8 cellular contexts compared by ENCODE assay signal in the genomic region with DNA sequence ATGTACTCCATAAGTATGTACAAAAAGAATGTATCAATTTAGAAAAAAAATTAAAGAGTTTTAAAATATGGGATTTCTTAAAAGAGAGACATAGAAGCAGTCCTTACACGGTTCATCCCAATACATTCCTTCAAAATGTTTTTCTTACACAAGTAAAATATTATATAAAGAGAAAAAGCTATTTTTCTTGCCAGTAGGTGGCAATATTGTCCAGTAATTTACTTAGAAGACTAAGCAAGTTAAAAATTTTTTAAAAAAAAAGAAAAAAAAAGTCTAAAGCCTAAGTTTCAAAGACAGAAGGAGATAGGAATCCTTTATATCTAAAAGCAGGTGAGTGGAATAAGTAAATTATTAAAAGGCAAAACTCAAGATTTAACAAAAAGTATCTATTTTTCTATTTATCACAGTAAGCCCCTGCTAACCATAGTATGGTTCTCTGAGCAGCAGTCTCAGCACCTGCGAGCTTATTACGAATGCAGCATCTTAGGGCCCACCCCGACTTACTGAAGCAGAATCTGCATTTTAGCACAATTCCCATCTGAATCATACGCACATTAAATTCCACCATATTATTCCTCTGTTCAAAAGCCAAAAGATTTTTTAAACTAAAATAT.
DNase-seq lines count a peak whose midpoint lies in the region; FAIRE-seq and TF ChIP-seq lines count a peak whose summit lies in the region.

No MANE protein-coding gene starts in this region.

- in situ Hi-C loops in GM23248 (cut with MboI) = loop anchor here (10.0 to 25.0 kb wide), 2 partner anchors 409 to 1131 kb away; no protein-coding TSS in a partner anchor

- no peaks in the 10 kb centered on the region for H3K79me2 ChIP-seq in GM23248 (ENCODE audit: insufficient read depth)

- no peak overlapping the region for H3K4me3 ChIP-seq in GM23248
- no peak overlapping the region for H3K4me3 ChIP-seq in fibroblast of villous mesenchyme (ENCODE audit: low read depth, low read length)
- no peak overlapping the region for H3K4me3 ChIP-seq in tibial nerve
- no peak overlapping the region for H3K4me3 ChIP-seq in uterus

- H3K9me3 ChIP-seq in GM23248 (ENCODE audit: low read depth) (no peaks in the 10 kb centered on the region), tibial nerve (no peaks in the 10 kb centered on the region), uterus (no peaks in the 10 kb centered on the region)

- H3K27ac ChIP-seq in GM23248 = no peak overlapping the region
- no peak overlapping the region for H3K27ac ChIP-seq in tibial nerve
- no peak overlapping the region for H3K27ac ChIP-seq in uterus

- WGBS in GM23248 (ENCODE audit: low coverage in 1 of 2, low lambda C conversion rate in 2 of 2, missing lambda C conversion rate in 2 of 2), 2 experiments = 51 to 54% methylated on average over 5 of the region's 5 CpGs
- WGBS in tibial nerve, 2 donors = 63 to 66% methylated on average over 5 of the region's 5 CpGs

- DNase-seq in AML-193 (lab: John Stamatoyannopoulos, UW) = peak; percentile 24 to 35
- DNase-seq in GM23248 = peak; percentile 64
- DNase-seq in RCC 7860 (ENCODE audit: low spot score) = peak; percentile 50
- peak; percentile 71 for DNase-seq in fibroblast of villous mesenchyme (ENCODE audit: low read depth)
- DNase-seq in tibial nerve (ENCODE audit: low spot score in 2 of 2) = no peak
- DNase-seq in activated gamma-delta T cell treated with Interleukin-2 at 50 U/mL for 16 hours = no peak
- no peak for DNase-seq in activated CD4-positive, alpha-beta T cell treated with anti-CD3 and anti-CD28 coated beads for 4 hours
- DNase-seq in uterus = no peak

- H3K27me3 ChIP-seq in GM23248 (replicated peaks; ENCODE audit: insufficient read depth) (no peaks in the 10 kb centered on the region), tibial nerve (no peaks in the 10 kb centered on the region), uterus (no peaks in the 10 kb centered on the region)

- intact Hi-C loops in uterus (cut with DNase I; ENCODE audit: low total_unique reads) = no loop called here

- H3K36me3 ChIP-seq in GM23248 (ENCODE audit: low read depth) = peaks cover 26% of the 10 kb centered on the region; the same call in 1 of the 2 replicates
- no peaks in the 10 kb centered on the region for H3K36me3 ChIP-seq in tibial nerve
- H3K36me3 ChIP-seq in uterus = no peaks in the 10 kb centered on the region

- no peaks in the 10 kb centered on the region for H3K4me1 ChIP-seq in GM23248 (ENCODE audit: insufficient read depth)
- H3K4me1 ChIP-seq in tibial nerve = peaks cover 0 to 3% (median 0%) of the 10 kb centered on the region in 4 donors
- no peaks in the 10 kb centered on the region for H3K4me1 ChIP-seq in uterus

- peaks cover 10% of the 10 kb centered on the region; the same call in 1 of the 2 replicates for H3F3A ChIP-seq in GM23248 (ENCODE audit: insufficient read depth)

- no peak overlapping the region for H2AFZ ChIP-seq in GM23248

- TF ChIP-seq CTCF in fibroblast of villous mesenchyme (IDR thresholded peaks at IDR 0.05; ENCODE audit: insufficient read depth, low read depth, low read length) = peak; percentile 43
- TF ChIP-seq CTCF in tibial nerve (IDR thresholded peaks at IDR 0.05) = peak in 4 of 5 experiments; percentile 26 to 50 (median 38)
- peak in 2 of 4 experiments; percentile 49 to 62 for TF ChIP-seq CTCF in uterus (IDR thresholded peaks at IDR 0.05)

- H3K9me2 ChIP-seq in GM23248 (ENCODE audit: insufficient read depth) = no peaks in the 10 kb centered on the region

- TF ChIP-seq POLR2A in tibial nerve (IDR thresholded peaks at IDR 0.05) (no peak), uterus (IDR thresholded peaks at IDR 0.05) (no peak)

- H3K4me2 ChIP-seq in GM23248 (ENCODE audit: unreplicated experiment) = no peak overlapping the region

- peak; percentile 94 for FAIRE-seq in RCC 7860 (lab: Jason Lieb, UNC)

- no peaks in the 10 kb centered on the region for H4K20me1 ChIP-seq in GM23248 (ENCODE audit: insufficient read depth)

- H3K9ac ChIP-seq in GM23248 = no peak overlapping the region

- TF ChIP-seq EP300 in tibial nerve (IDR thresholded peaks at IDR 0.05) = no peak

Comparison
In these comparisons a context has a peak if more than half of its experiments do, and no peak if none do; other contexts are left out.
1. DNase-seq: peak in AML-193 (2 of 2), GM23248 (single experiment), RCC 7860 (single experiment) and fibroblast of villous mesenchyme (single experiment); none in tibial nerve (0 of 2), activated gamma-delta T cell treated with Interleukin-2 at 50 U/mL for 16 hours (single experiment), activated CD4-positive, alpha-beta T cell treated with anti-CD3 and anti-CD28 coated beads for 4 hours (0 of 2) and uterus (0 of 2).